In genomic region chr9:113345693-113346092, GRCh38 we compare ENCODE assay signal across 19 cellular contexts. TPM values are rescaled to one million over a fixed set of nuclear protein-coding genes. Genes with fewer than 3 reads are reported as not detected.
A peak's percentile ranks its signal among the peaks of the same experiment; 100 is the strongest.
DNase-seq lines count a peak whose midpoint lies in the region; ATAC-seq, FAIRE-seq and TF ChIP-seq lines count a peak whose summit lies in the region.
"Had no signal": no experiment of that assay in that cellular context is flagged by ENCODE, and none has a peak within 500 bp of the region (broad histone marks: within the 10 kb centered on the region; RNA-seq: fewer than 3 reads in every experiment).

No MANE protein-coding gene starts in this region.

- H3K27ac ChIP-seq in GM12878 (ENCODE audit: control insufficient read depth, insufficient read depth) (no peak overlapping the region), endodermal cell (ENCODE audit: low read depth, low read length) (no peak overlapping the region), transverse colon (peak overlapping the region; percentile 77 to 85 (median 84))
- H3K27ac ChIP-seq: RWPE1 had no signal

- DNase-seq in activated naive CD8-positive, alpha-beta T cell treated with anti-CD3 and anti-CD28 coated beads for 36 hours = no peak
- DNase-seq in activated naive CD8-positive, alpha-beta T cell treated with anti-CD3 and anti-CD28 coated beads, Interleukin-2, amount 50 U/mL, for 24 hours = no peak
- DNase-seq in GM12878 (ENCODE audit: low read depth, low spot score) (no peak), endodermal cell (peak; percentile 11), transverse colon (no peak), NCI-H1436 (lab: John Stamatoyannopoulos, UW) (no peak)
- DNase-seq: ACHN, COR-L47, GF-D8, GOT3, KBM-7, NCI-H1436 treated with DMSO at 0.1 percent for 48 hours, NCI-H2029 treated with DMSO at 0.1 percent for 48 hours, NCI-H748 treated with DMSO at 0.1 percent for 48 hours, PC-3 had no signal

- WGBS in GM12878 (ENCODE audit: insufficient coverage, insufficient replicate concordance, low lambda C conversion rate, missing lambda C conversion rate) = 67% methylated on average over 1 of the region's 1 CpG
- WGBS in endodermal cell (ENCODE audit: insufficient coverage in 1 of 2, insufficient read length in 1 of 2), 2 experiments = no CpG with 5 or more reads among the region's 1 CpG
- 24 to 33% methylated on average over 1 of the region's 1 CpG for WGBS in transverse colon (ENCODE audit: low coverage in 1 of 2), 2 donors

- peaks cover 3% of the 10 kb centered on the region for H3K27me3 Mint-ChIP-seq in activated naive CD8-positive, alpha-beta T cell treated with anti-CD3 and anti-CD28 coated beads for 36 hours
- peaks cover 4% of the 10 kb centered on the region for H3K27me3 Mint-ChIP-seq in activated naive CD8-positive, alpha-beta T cell treated with anti-CD3 and anti-CD28 coated beads, Interleukin-2, amount 50 U/mL, for 24 hours
- H3K27me3 Mint-ChIP-seq in endodermal cell (ENCODE audit: insufficient read depth) = peaks cover 34% of the 10 kb centered on the region

- H3K79me2 ChIP-seq in GM12878 (ENCODE audit: control insufficient read depth, insufficient read depth, low read length) = no peaks in the 10 kb centered on the region

- no peaks in the 10 kb centered on the region for H3K9me3 ChIP-seq in GM12878 (replicated peaks; ENCODE audit: control insufficient read depth, insufficient read depth, low read length)
- H3K9me3 ChIP-seq in endodermal cell (ENCODE audit: control insufficient read depth, low read length) = no peaks in the 10 kb centered on the region
- no peaks in the 10 kb centered on the region for H3K9me3 ChIP-seq in transverse colon

- H3K4me3 ChIP-seq in GM12878 (no peak overlapping the region), endodermal cell (ENCODE audit: low read length) (no peak overlapping the region), transverse colon (no peak overlapping the region)

- H4K20me1 ChIP-seq in GM12878 (ENCODE audit: control insufficient read depth, insufficient read depth) = no peaks in the 10 kb centered on the region

- peaks cover 61% of the 10 kb centered on the region for H3K4me1 Mint-ChIP-seq in activated naive CD8-positive, alpha-beta T cell treated with anti-CD3 and anti-CD28 coated beads for 36 hours
- H3K4me1 Mint-ChIP-seq in activated naive CD8-positive, alpha-beta T cell treated with anti-CD3 and anti-CD28 coated beads, Interleukin-2, amount 50 U/mL, for 24 hours = peaks cover 62% of the 10 kb centered on the region
- H3K4me1 Mint-ChIP-seq in endodermal cell = peaks cover 32% of the 10 kb centered on the region

- peak overlapping the region; percentile 18 for H3K27ac Mint-ChIP-seq in activated naive CD8-positive, alpha-beta T cell treated with anti-CD3 and anti-CD28 coated beads for 36 hours
- H3K27ac Mint-ChIP-seq in activated naive CD8-positive, alpha-beta T cell treated with anti-CD3 and anti-CD28 coated beads, Interleukin-2, amount 50 U/mL, for 24 hours = no peak overlapping the region
- no peak overlapping the region for H3K27ac Mint-ChIP-seq in endodermal cell

- H3K4me2 ChIP-seq in GM12878 (ENCODE audit: control insufficient read depth, insufficient read depth) = no peak overlapping the region

- peaks cover 2% of the 10 kb centered on the region for H3K9me3 Mint-ChIP-seq in activated naive CD8-positive, alpha-beta T cell treated with anti-CD3 and anti-CD28 coated beads for 36 hours
- H3K9me3 Mint-ChIP-seq in activated naive CD8-positive, alpha-beta T cell treated with anti-CD3 and anti-CD28 coated beads, Interleukin-2, amount 50 U/mL, for 24 hours = no peaks in the 10 kb centered on the region
- no peaks in the 10 kb centered on the region for H3K9me3 Mint-ChIP-seq in endodermal cell

- no peak overlapping the region for H3K9ac ChIP-seq in GM12878 (ENCODE audit: control insufficient read depth, insufficient read depth, low read length)
- no peak overlapping the region for H3K9ac ChIP-seq in endodermal cell (ENCODE audit: extremely low read depth, low read length, poor library complexity, severe bottlenecking)

- FAIRE-seq in GM12878 (lab: Jason Lieb, UNC) = no peak
- FAIRE-seq: GM12892 had no signal

- in situ Hi-C loops in GM12878 (cut with MboI) = no loop called here
- in situ Hi-C loops in transverse colon (cut with MboI; ENCODE audit: low pct_ligation_motif_present in 1 of 4, low pct_unique_long_range_greater_than_20kb in 1 of 4, low sequenced_read_pairs in 3 of 4) = no loop called here

- SMC1A ChIA-PET in GM12878 (lab: Charles Lee; ENCODE audit: uncharacterized antibody, unreplicated experiment) = interaction anchor here (0.9 to 1.3 kb wide), 2 partner anchors 192 to 236 kb away, joined by 3 read pairs; no protein-coding TSS in a partner anchor

- RAD21 ChIA-PET in GM12878 (lab: Charles Lee; ENCODE audit: unreplicated experiment) = no interaction called here

- BruUV-seq in GM12878 (replicated peaks; lab: Mats Ljungman, UMichigan) = no TSS peak

- POLR2A ChIA-PET in GM12878 (lab: Charles Lee) = interaction anchor here (0.5 kb wide), 1 partner anchor 534 kb away, joined by 7 read pairs; no protein-coding TSS in a partner anchor

- no peaks in the 10 kb centered on the region for H3K36me3 ChIP-seq in GM12878 (ENCODE audit: control insufficient read depth in 2 of 2, insufficient read depth in 2 of 2, low read length in 1 of 2)
- H3K36me3 ChIP-seq in endodermal cell (ENCODE audit: control insufficient read depth, insufficient read depth, low read length) = no peaks in the 10 kb centered on the region
- no peaks in the 10 kb centered on the region for H3K36me3 ChIP-seq in transverse colon

- no peaks in the 10 kb centered on the region for H3K36me3 Mint-ChIP-seq in activated naive CD8-positive, alpha-beta T cell treated with anti-CD3 and anti-CD28 coated beads for 36 hours
- no peaks in the 10 kb centered on the region for H3K36me3 Mint-ChIP-seq in activated naive CD8-positive, alpha-beta T cell treated with anti-CD3 and anti-CD28 coated beads, Interleukin-2, amount 50 U/mL, for 24 hours (ENCODE audit: low read depth)
- no peaks in the 10 kb centered on the region for H3K36me3 Mint-ChIP-seq in endodermal cell (ENCODE audit: low read depth)

- H3K4me1 ChIP-seq in GM12878 (ENCODE audit: control insufficient read depth, insufficient read depth, low read length) (peaks cover 11% of the 10 kb centered on the region), endodermal cell (ENCODE audit: control insufficient read depth, insufficient read depth, low read length) (peaks cover 5% of the 10 kb centered on the region), transverse colon (peaks cover 3 to 65% (median 37%) of the 10 kb centered on the region in 4 donors)

- intact Hi-C loops in GM12878 (cut with micrococcal nuclease; ENCODE audit: unreplicated experiment) = no loop called here
- intact Hi-C loops in transverse colon (cut with DNase I; ENCODE audit: low total_unique reads) = loop anchor here (10.0 kb wide), 1 partner anchor 59 kb away; the partner anchor contains the start of gene ALAD

- TF ChIP-seq RAD21 in GM12878 (IDR thresholded peaks at IDR 0.05; ENCODE audit: insufficient read depth, low read depth, low read length) = no peak

- TF ChIP-seq EP300 in GM12878 (IDR thresholded peaks at IDR 0.05; ENCODE audit: borderline replicate concordance in 1 of 2, control insufficient read depth in 1 of 2, low read depth in 2 of 2, low read length in 2 of 2) = no peak
- no peak for TF ChIP-seq EP300 in transverse colon (IDR thresholded peaks at IDR 0.05; ENCODE audit: low read depth)

- TF ChIP-seq CTCF in GM12878 (IDR thresholded peaks at IDR 0.05 in 2 of 3, conservative IDR thresholded peaks at IDR 0.05 in 1 of 3; ENCODE audit: control insufficient read depth in 2 of 3, extremely low read depth in 1 of 3, insufficient read depth in 1 of 3, low read depth in 3 of 3, low read length in 3 of 3) (no peak), endodermal cell (conservative IDR thresholded peaks at IDR 0.05) (no peak), transverse colon (IDR thresholded peaks at IDR 0.05) (no peak)

- TF ChIP-seq POLR2A in GM12878 (IDR thresholded peaks at IDR 0.05; ENCODE audit: low read depth, low read length) (no peak), transverse colon (IDR thresholded peaks at IDR 0.05) (no peak)

- 0 out of 2 replicates have a peak overlapping the region, but pooled peaks have one; percentile 4 for H2AFZ ChIP-seq in GM12878 (ENCODE audit: control insufficient read depth, low read depth, low read length)

- ATAC-seq in activated naive CD8-positive, alpha-beta T cell treated with anti-CD3 and anti-CD28 coated beads, Interleukin-2, amount 50 U/mL, for 24 hours = no peak
- ATAC-seq in GM12878 (no peak), GM18867 (IDR thresholded peaks at IDR 0.05; ENCODE audit: unreplicated experiment) (no peak)
- ATAC-seq: PC-3 had no signal

- H3K4me3 Mint-ChIP-seq in activated naive CD8-positive, alpha-beta T cell treated with anti-CD3 and anti-CD28 coated beads for 36 hours = no peak overlapping the region
- no peak overlapping the region for H3K4me3 Mint-ChIP-seq in activated naive CD8-positive, alpha-beta T cell treated with anti-CD3 and anti-CD28 coated beads, Interleukin-2, amount 50 U/mL, for 24 hours
- H3K4me3 Mint-ChIP-seq in endodermal cell = no peak overlapping the region

- H3K27me3 ChIP-seq in GM12878 (replicated peaks in 1 of 2; ENCODE audit: control insufficient read depth in 2 of 2, insufficient read depth in 2 of 2, low read length in 1 of 2) (no peaks in the 10 kb centered on the region; a peak in 2 of 4 replicates), endodermal cell (ENCODE audit: control insufficient read depth, insufficient read depth, low read length, poor library complexity, severe bottlenecking) (peaks cover 11% of the 10 kb centered on the region), transverse colon (peaks cover 5% of the 10 kb centered on the region)

- CTCF ChIA-PET in GM12878 (lab: Yijun Ruan, JAX) = interaction anchor here (0.6 to 1.7 kb wide), 3 partner anchors 61 to 1239 kb away, joined by 3 to 4 read pairs (median 3); no protein-coding TSS in a partner anchor

RNA-seq across cellular contexts. Expression of gene BSPRY, which starts 3.6 kb away (rescaled TPM):
- 10 to 100 TPM; 11.7 to 12.2 TPM for total RNA-seq in activated naive CD8-positive, alpha-beta T cell treated with anti-CD3 and anti-CD28 coated beads for 36 hours
- total RNA-seq in GM12878 (2013; cell fraction: nucleolus; rRNA removed) = 0.22 and 0.92 TPM in 2 replicates
- total RNA-seq in GM12878 (2014; rRNA removed) = 6.3 and 6.5 TPM in 2 replicates
- total RNA-seq in GM12878 (2014; rRNA removed; fragmentation: Illumina TruSeq; extraction: Trizol) = 3.3 and 3.8 TPM in 2 replicates
- 5.6 and 6.0 TPM in 2 replicates for total RNA-seq in GM12878 (2021)
- 0.87 TPM for polyA plus RNA-seq in GM12878 (2011; ENCODE audit: low read depth)
- polyA plus RNA-seq in GM12878 (2011; rRNA removed) = 0.40 and 0.45 TPM in 2 replicates
- polyA plus RNA-seq in GM12878 (2011; cell fraction: cytosol; rRNA removed) = 0.53 and 0.55 TPM in 2 replicates
- polyA plus RNA-seq in GM12878 (2011; cell fraction: nucleus; rRNA removed) = 0.38 and 0.64 TPM in 2 replicates
- polyA plus RNA-seq in GM12878 (2012) = 1.0 and 1.9 TPM in 2 replicates
- polyA plus RNA-seq in GM12878 (2014; fragmentation: Illumina TruSeq; extraction: Trizol) = 2.7 and 4.4 TPM in 2 replicates
- polyA plus RNA-seq in GM12878 (2014; fragmentation: Nextera tagmentation; extraction: Ambion mirVana) = 1 to 10 TPM in 1 of 2 experiments, under 1 TPM in 1; 1.00 to 1.5 TPM
- 6.1 and 6.3 TPM in 2 replicates for polyA plus RNA-seq in GM12878 (2014; rRNA removed)
- polyA plus RNA-seq in GM12878 (2016; fragmentation: Nextera tagmentation; extraction: Ambion mirVana) = 1 to 10 TPM; 4.0 to 4.1 TPM
- polyA minus RNA-seq in GM12878 (2011; rRNA and poly(A)+ RNA removed) = 0.44 and 0.98 TPM in 2 replicates
- not detected in 2 replicates for polyA minus RNA-seq in GM12878 (2011; cell fraction: cytosol; rRNA and poly(A)+ RNA removed)
- polyA minus RNA-seq in GM12878 (2011; cell fraction: nucleus; rRNA and poly(A)+ RNA removed) = 0.19 and 0.24 TPM in 2 replicates
- total RNA-seq in endodermal cell = 10 to 100 TPM; 14.1 to 17.9 TPM
- 1.4 TPM for polyA plus RNA-seq in endodermal cell (2013, experiment 1 of 2)
- polyA plus RNA-seq in endodermal cell (2013, experiment 2 of 2) = 0.99 TPM
- 10 to 100 TPM in 3 of 4 donors, 1 to 10 TPM in 1; 9.0 to 36.8 (median 26.8) TPM for total RNA-seq in transverse colon
- total RNA-seq: Daoy had no signal

RNA-seq across cellular contexts. Expression of gene WDR31, which starts 5.6 kb away (rescaled TPM):
- 1 to 10 TPM; 2.4 to 2.9 TPM for total RNA-seq in activated naive CD8-positive, alpha-beta T cell treated with anti-CD3 and anti-CD28 coated beads for 36 hours
- 0.71 and 0.84 TPM in 2 replicates for total RNA-seq in GM12878 (2013; cell fraction: nucleolus; rRNA removed)
- total RNA-seq in GM12878 (2014; rRNA removed) (0.40 and 0.65 TPM in 2 replicates), GM12878 (2014; rRNA removed; fragmentation: Illumina TruSeq; extraction: Trizol) (0.72 and 0.97 TPM in 2 replicates), GM12878 (2021) (0.97 and 1.1 TPM in 2 replicates), endodermal cell (1 to 10 TPM; 4.5 to 8.4 TPM), transverse colon (1 to 10 TPM in 3 of 4 donors, under 1 TPM in 1; 0.60 to 3.0 (median 1.6) TPM)
- polyA plus RNA-seq in GM12878 (2011; ENCODE audit: low read depth) = 0.67 TPM
- polyA plus RNA-seq in GM12878 (2011; rRNA removed) (0.41 and 0.45 TPM in 2 replicates), GM12878 (2014; fragmentation: Illumina TruSeq; extraction: Trizol) (1.1 and 1.6 TPM in 2 replicates), GM12878 (2014; fragmentation: Nextera tagmentation; extraction: Ambion mirVana) (under 1 TPM; 0.26 to 0.29 TPM), GM12878 (2014; rRNA removed) (0.67 and 0.87 TPM in 2 replicates), GM12878 (2016; fragmentation: Nextera tagmentation; extraction: Ambion mirVana) (1 to 10 TPM; 1.1 to 1.7 TPM)
- polyA plus RNA-seq in GM12878 (2011; cell fraction: cytosol; rRNA removed) = 0.36 and 0.42 TPM in 2 replicates
- 0.13 and 0.72 TPM in 2 replicates for polyA plus RNA-seq in GM12878 (2011; cell fraction: nucleus; rRNA removed)
- polyA plus RNA-seq in GM12878 (2012) = 0.47 and 0.77 TPM in 2 replicates
- 1.2 and 1.7 TPM in 2 replicates for polyA minus RNA-seq in GM12878 (2011; rRNA and poly(A)+ RNA removed)
- polyA minus RNA-seq in GM12878 (2011; cell fraction: cytosol; rRNA and poly(A)+ RNA removed) = 0.21 and 0.53 TPM in 2 replicates
- 0.19 and 0.24 TPM in 2 replicates for polyA minus RNA-seq in GM12878 (2011; cell fraction: nucleus; rRNA and poly(A)+ RNA removed)
- 2.8 TPM for polyA plus RNA-seq in endodermal cell (2013, experiment 1 of 2)
- polyA plus RNA-seq in endodermal cell (2013, experiment 2 of 2) = 2.5 TPM

RNA-seq across cellular contexts. Expression of gene HDHD3, which starts 31.1 kb away (rescaled TPM):
- 10 to 100 TPM; 12.2 to 14.4 TPM for total RNA-seq in activated naive CD8-positive, alpha-beta T cell treated with anti-CD3 and anti-CD28 coated beads for 36 hours
- 13.5 and 14.9 TPM in 2 replicates for total RNA-seq in GM12878 (2013; cell fraction: nucleolus; rRNA removed)
- total RNA-seq in GM12878 (2014; rRNA removed) = 25.7 and 25.9 TPM in 2 replicates
- total RNA-seq in GM12878 (2014; rRNA removed; fragmentation: Illumina TruSeq; extraction: Trizol) = 12.1 and 12.4 TPM in 2 replicates
- 21.2 and 23.1 TPM in 2 replicates for total RNA-seq in GM12878 (2021)
- polyA plus RNA-seq in GM12878 (2011; ENCODE audit: low read depth) = 6.9 TPM
- 9.6 and 16.5 TPM in 2 replicates for polyA plus RNA-seq in GM12878 (2011; rRNA removed)
- 23.9 and 31.6 TPM in 2 replicates for polyA plus RNA-seq in GM12878 (2011; cell fraction: cytosol; rRNA removed)
- polyA plus RNA-seq in GM12878 (2011; cell fraction: nucleus; rRNA removed) = 17.6 TPM in 2 replicates
- 13.2 and 13.6 TPM in 2 replicates for polyA plus RNA-seq in GM12878 (2012)
- 4.0 and 11.4 TPM in 2 replicates for polyA plus RNA-seq in GM12878 (2014; fragmentation: Illumina TruSeq; extraction: Trizol)
- polyA plus RNA-seq in GM12878 (2014; fragmentation: Nextera tagmentation; extraction: Ambion mirVana) = 1 to 10 TPM; 1.3 to 6.5 TPM
- 29.4 and 29.9 TPM in 2 replicates for polyA plus RNA-seq in GM12878 (2014; rRNA removed)
- 10 to 100 TPM; 19.2 to 22.6 TPM for polyA plus RNA-seq in GM12878 (2016; fragmentation: Nextera tagmentation; extraction: Ambion mirVana)
- 11.0 and 17.0 TPM in 2 replicates for polyA minus RNA-seq in GM12878 (2011; rRNA and poly(A)+ RNA removed)
- 7.1 and 7.7 TPM in 2 replicates for polyA minus RNA-seq in GM12878 (2011; cell fraction: cytosol; rRNA and poly(A)+ RNA removed)
- polyA minus RNA-seq in GM12878 (2011; cell fraction: nucleus; rRNA and poly(A)+ RNA removed) = 9.7 and 13.7 TPM in 2 replicates
- 10 to 100 TPM; 24.3 to 37.1 TPM for total RNA-seq in endodermal cell
- 15.8 TPM for polyA plus RNA-seq in endodermal cell (2013, experiment 1 of 2)
- polyA plus RNA-seq in endodermal cell (2013, experiment 2 of 2) = 13.4 TPM
- 100 to 1,000 TPM; 156 to 269 (median 237) TPM for total RNA-seq in transverse colon

RNA-seq across cellular contexts. Expression of gene RNF183, which starts 42.5 kb away (rescaled TPM):
- total RNA-seq in activated naive CD8-positive, alpha-beta T cell treated with anti-CD3 and anti-CD28 coated beads for 36 hours = not detected
- total RNA-seq in GM12878 (2013; cell fraction: nucleolus; rRNA removed) = 0.58 TPM in 1 of 2 replicates, not detected in the other
- total RNA-seq in GM12878 (2014; rRNA removed) (0.05 and 0.06 TPM in 2 replicates), GM12878 (2014; rRNA removed; fragmentation: Illumina TruSeq; extraction: Trizol) (not detected in 2 replicates), GM12878 (2021) (not detected in 2 replicates), endodermal cell (under 1 TPM; 0.48 to 0.97 TPM), transverse colon (under 1 TPM in 2 of 4 donors, not detected in 2; 0.14 to 0.95 TPM)
- 0.12 TPM for polyA plus RNA-seq in GM12878 (2011; ENCODE audit: low read depth)
- polyA plus RNA-seq in GM12878 (2011; rRNA removed) (0.26 and 0.75 TPM in 2 replicates), GM12878 (2014; fragmentation: Illumina TruSeq; extraction: Trizol) (0.03 TPM in 1 of 2 replicates, not detected in the other), GM12878 (2014; fragmentation: Nextera tagmentation; extraction: Ambion mirVana) (not detected), GM12878 (2014; rRNA removed) (0.08 TPM in 1 of 2 replicates, not detected in the other), GM12878 (2016; fragmentation: Nextera tagmentation; extraction: Ambion mirVana) (not detected)
- 0.28 and 0.30 TPM in 2 replicates for polyA plus RNA-seq in GM12878 (2011; cell fraction: cytosol; rRNA removed)
- polyA plus RNA-seq in GM12878 (2011; cell fraction: nucleus; rRNA removed) = 0.69 and 1.8 TPM in 2 replicates
- 0.27 and 0.28 TPM in 2 replicates for polyA plus RNA-seq in GM12878 (2012)
- 0.10 TPM in 1 of 2 replicates, not detected in the other for polyA minus RNA-seq in GM12878 (2011; rRNA and poly(A)+ RNA removed)
- polyA minus RNA-seq in GM12878 (2011; cell fraction: cytosol; rRNA and poly(A)+ RNA removed) = not detected in 2 replicates
- 0.12 TPM in 1 of 2 replicates, not detected in the other for polyA minus RNA-seq in GM12878 (2011; cell fraction: nucleus; rRNA and poly(A)+ RNA removed)
- not detected for polyA plus RNA-seq in endodermal cell (2013, experiment 1 of 2)
- not detected for polyA plus RNA-seq in endodermal cell (2013, experiment 2 of 2)
- total RNA-seq: Daoy, PC-3 had no signal

RNA-seq across cellular contexts. Expression of gene ALAD, which starts 55.4 kb away (rescaled TPM):
- 10 to 100 TPM; 12.9 to 14.9 TPM for total RNA-seq in activated naive CD8-positive, alpha-beta T cell treated with anti-CD3 and anti-CD28 coated beads for 36 hours
- total RNA-seq in GM12878 (2013; cell fraction: nucleolus; rRNA removed) = 34.6 and 46.8 TPM in 2 replicates
- total RNA-seq in GM12878 (2014; rRNA removed) (13.1 and 15.7 TPM in 2 replicates), GM12878 (2014; rRNA removed; fragmentation: Illumina TruSeq; extraction: Trizol) (10.3 and 11.9 TPM in 2 replicates), GM12878 (2021) (20.2 and 21.6 TPM in 2 replicates), endodermal cell (10 to 100 TPM; 40.4 to 51.9 TPM), transverse colon (100 to 1,000 TPM in 1 of 4 donors, 10 to 100 TPM in 3; 18.5 to 107 (median 63.0) TPM)
- polyA plus RNA-seq in GM12878 (2011; ENCODE audit: low read depth) = 13.2 TPM
- polyA plus RNA-seq in GM12878 (2011; rRNA removed) (8.1 and 10.7 TPM in 2 replicates), GM12878 (2014; fragmentation: Illumina TruSeq; extraction: Trizol) (18.0 and 20.4 TPM in 2 replicates), GM12878 (2014; fragmentation: Nextera tagmentation; extraction: Ambion mirVana) (1 to 10 TPM; 2.4 to 3.9 TPM), GM12878 (2014; rRNA removed) (15.7 and 18.2 TPM in 2 replicates), GM12878 (2016; fragmentation: Nextera tagmentation; extraction: Ambion mirVana) (10 to 100 TPM; 11.6 to 13.8 TPM)
- 9.4 and 10.4 TPM in 2 replicates for polyA plus RNA-seq in GM12878 (2011; cell fraction: cytosol; rRNA removed)
- 31.0 and 32.1 TPM in 2 replicates for polyA plus RNA-seq in GM12878 (2011; cell fraction: nucleus; rRNA removed)
- polyA plus RNA-seq in GM12878 (2012) = 16.8 and 19.2 TPM in 2 replicates
- 9.1 and 17.1 TPM in 2 replicates for polyA minus RNA-seq in GM12878 (2011; rRNA and poly(A)+ RNA removed)
- polyA minus RNA-seq in GM12878 (2011; cell fraction: cytosol; rRNA and poly(A)+ RNA removed) = 3.6 TPM in 2 replicates
- polyA minus RNA-seq in GM12878 (2011; cell fraction: nucleus; rRNA and poly(A)+ RNA removed) = 12.3 and 23.0 TPM in 2 replicates
- polyA plus RNA-seq in endodermal cell (2013, experiment 1 of 2) = 34.9 TPM
- 34.9 TPM for polyA plus RNA-seq in endodermal cell (2013, experiment 2 of 2)

Comparison
In these comparisons a context has a peak if more than half of its experiments do, and no peak if none do; other contexts are left out.
1. H3K27ac ChIP-seq: peak in transverse colon (4 of 4); none in GM12878 (single experiment) and endodermal cell (single experiment).
2. RNA of gene HDHD3, which starts 31.1 kb away (total RNA-seq): 156 to 269 TPM in transverse colon; 24.3 to 37.1 TPM in endodermal cell, 12.1 to 25.9 TPM in GM12878 and 12.2 to 14.4 TPM in activated naive CD8-positive, alpha-beta T cell treated with anti-CD3 and anti-CD28 coated beads for 36 hours; every median in the first group is over 4 times any median in the second.